ENCODE assay signal across 8 cellular contexts in genomic region chr2:237687666-237688065, GRCh38.
A peak's percentile ranks its signal among the peaks of the same experiment; 100 is the strongest.
DNase-seq lines count a peak whose midpoint lies in the region; ATAC-seq and TF ChIP-seq lines count a peak whose summit lies in the region.

No MANE protein-coding gene starts in this region.

- peaks cover 0 to 28% (median 0%) of the 10 kb centered on the region in 11 experiments; a peak in 7 of 22 replicates for H4K20me1 ChIP-seq in BLaER1 treated with 17β-estradiol and CSF1 and Interleukin-3, amounts not matched to agents 10 nM and 100 nM
- H4K20me1 ChIP-seq in PC-9 (ENCODE audit: insufficient read depth) = no peaks in the 10 kb centered on the region

- POLR2A ChIA-PET in PC-9 (lab: Charles Lee; ENCODE audit: unreplicated experiment) = interaction anchor here (0.6 to 1.0 kb wide), 4 partner anchors 13 to 213 kb away, joined by 3 to 7 read pairs (median 4); no protein-coding TSS in a partner anchor

- peak overlapping the region; percentile 86 for H3K27ac Mint-ChIP-seq in activated T-helper 1 cell treated with anti-CD3 and anti-CD28 coated beads, Interleukin-12 subunit alpha, Interleukin-12 subunit beta, Interleukin-2, Interleukin-4 antibody, amounts not matched to agents 30 ng/mL and 10 ng/mL and 1 ng/mL, durations not matched to agents 14 hours and 24 hours and 36 hours

- peak overlapping the region; percentile 61 for H3K4me3 Mint-ChIP-seq in activated T-helper 1 cell treated with anti-CD3 and anti-CD28 coated beads, Interleukin-12 subunit alpha, Interleukin-12 subunit beta, Interleukin-2, Interleukin-4 antibody, amounts not matched to agents 30 ng/mL and 10 ng/mL and 1 ng/mL, durations not matched to agents 14 hours and 24 hours and 36 hours

- H3K4me2 ChIP-seq in BLaER1 treated with 17β-estradiol and CSF1 and Interleukin-3, amounts not matched to agents 10 nM and 100 nM = peak overlapping the region; percentile 92 to 100 (median 99)
- H3K4me2 ChIP-seq in PC-9 = peak overlapping the region; percentile 70

- no TSS peak for BruUV-seq in PC-9 (replicated peaks; lab: Mats Ljungman, UMichigan)

- peaks cover 2% of the 10 kb centered on the region for H3K36me3 Mint-ChIP-seq in activated T-helper 1 cell treated with anti-CD3 and anti-CD28 coated beads, Interleukin-12 subunit alpha, Interleukin-12 subunit beta, Interleukin-2, Interleukin-4 antibody, amounts not matched to agents 30 ng/mL and 10 ng/mL and 1 ng/mL, durations not matched to agents 14 hours and 24 hours and 36 hours (ENCODE audit: low read depth)

- no peak for TF ChIP-seq CTCF in PC-9 (conservative IDR thresholded peaks at IDR 0.05)
- TF ChIP-seq CTCF in foreskin fibroblast (IDR thresholded peaks at IDR 0.05; ENCODE audit: low read depth, low read length) = no peak
- TF ChIP-seq CTCF in gastrocnemius medialis (IDR thresholded peaks at IDR 0.05 in 4 of 5, conservative IDR thresholded peaks at IDR 0.05 in 1 of 5) = no peak

- in situ Hi-C loops in gastrocnemius medialis (cut with MboI; ENCODE audit: low sequenced_read_pairs in 4 of 4) = loop anchor here in 1 of 4 donors (10.0 kb wide), 1 partner anchor 57 kb away; no protein-coding TSS in a partner anchor

- no peaks in the 10 kb centered on the region for H3K9me3 ChIP-seq in BLaER1 treated with 17β-estradiol and CSF1 and Interleukin-3, amounts not matched to agents 10 nM and 100 nM (replicated peaks in 1 of 11)
- H3K9me3 ChIP-seq in PC-9 (ENCODE audit: insufficient read depth, low read depth) = no peaks in the 10 kb centered on the region
- H3K9me3 ChIP-seq in gastrocnemius medialis = no peaks in the 10 kb centered on the region

- TF ChIP-seq POLR2A in gastrocnemius medialis (IDR thresholded peaks at IDR 0.05) = peak; percentile 22 to 51

- H3K36me3 ChIP-seq in BLaER1 treated with 17β-estradiol and CSF1 and Interleukin-3, amounts not matched to agents 10 nM and 100 nM = peaks cover 0 to 29% (median 7%) of the 10 kb centered on the region in 11 experiments; a peak in 11 of 22 replicates
- H3K36me3 ChIP-seq in PC-9 (ENCODE audit: low read depth) (no peaks in the 10 kb centered on the region), gastrocnemius medialis (no peaks in the 10 kb centered on the region)

- peaks cover 65 to 77% (median 74%) of the 10 kb centered on the region in 10 experiments for H3K4me1 ChIP-seq in BLaER1 treated with 17β-estradiol and CSF1 and Interleukin-3, amounts not matched to agents 10 nM and 100 nM
- H3K4me1 ChIP-seq in PC-9 (replicated peaks; ENCODE audit: insufficient read depth) (peaks cover 56% of the 10 kb centered on the region), gastrocnemius medialis (peaks cover 47 to 56% of the 10 kb centered on the region in 2 donors)

- H3K9me2 ChIP-seq in PC-9 (ENCODE audit: insufficient read depth) = no peaks in the 10 kb centered on the region

- H3K79me2 ChIP-seq in PC-9 (ENCODE audit: low read depth) = peaks cover 24% of the 10 kb centered on the region

- peak; percentile 92 to 99 for DNase-seq in PC-9
- peak; percentile 85 for DNase-seq in activated T-helper 1 cell treated with anti-CD3 and anti-CD28 coated beads, Interleukin-12 subunit alpha, Interleukin-12 subunit beta, Interleukin-2, Interleukin-4 antibody, amounts not matched to agents 30 ng/mL and 10 ng/mL and 1 ng/mL, durations not matched to agents 14 hours and 24 hours and 36 hours (ENCODE audit: low spot score)
- DNase-seq in foreskin fibroblast = peak; percentile 99 to 100
- peak; percentile 83 to 93 for DNase-seq in gastrocnemius medialis
- DNase-seq in medulla oblongata (ENCODE audit: extremely low spot score) = no peak

- H3K9ac ChIP-seq in BLaER1 treated with 17β-estradiol and CSF1 and Interleukin-3, amounts not matched to agents 10 nM and 100 nM = peak overlapping the region; percentile 74 to 88 (median 84)

- H3K27me3 ChIP-seq in BLaER1 treated with 17β-estradiol and CSF1 and Interleukin-3, amounts not matched to agents 10 nM and 100 nM = no peaks in the 10 kb centered on the region
- H3K27me3 ChIP-seq in PC-9 (ENCODE audit: insufficient read depth, low read depth) = no peaks in the 10 kb centered on the region
- no peaks in the 10 kb centered on the region for H3K27me3 ChIP-seq in gastrocnemius medialis

- CTCF ChIA-PET in PC-9 (lab: Charles Lee) = interaction anchor here (0.6 to 2.6 kb wide), 6 partner anchors 24 to 299 kb away, joined by 3 to 12 read pairs (median 6); no protein-coding TSS in a partner anchor

- intact Hi-C loops in PC-9 (cut with micrococcal nuclease; ENCODE audit: unreplicated experiment) (loop anchor here (1.0 to 5.0 kb wide), 2 partner anchors 73 to 200 kb away; partner anchors contain the start of gene MLPH), gastrocnemius medialis (cut with DNase I; ENCODE audit: low total_unique reads) (no loop called here)
- intact Hi-C loops in activated T-helper 1 cell treated with anti-CD3 and anti-CD28 coated beads, Interleukin-12 subunit alpha, Interleukin-12 subunit beta, Interleukin-2, Interleukin-4 antibody, amounts not matched to agents 30 ng/mL and 10 ng/mL and 1 ng/mL, durations not matched to agents 14 hours and 24 hours and 36 hours (cut with micrococcal nuclease) = loop anchor here (1.0 to 5.0 kb wide), 2 partner anchors 14 to 540 kb away; no protein-coding TSS in a partner anchor

- H3F3A ChIP-seq in PC-9 (ENCODE audit: insufficient read depth, low read depth) = peaks cover 59% of the 10 kb centered on the region

- H3K4me1 Mint-ChIP-seq in activated T-helper 1 cell treated with anti-CD3 and anti-CD28 coated beads, Interleukin-12 subunit alpha, Interleukin-12 subunit beta, Interleukin-2, Interleukin-4 antibody, amounts not matched to agents 30 ng/mL and 10 ng/mL and 1 ng/mL, durations not matched to agents 14 hours and 24 hours and 36 hours (ENCODE audit: low read depth) = peaks cover 43% of the 10 kb centered on the region

- H3K9me3 Mint-ChIP-seq in activated T-helper 1 cell treated with anti-CD3 and anti-CD28 coated beads, Interleukin-12 subunit alpha, Interleukin-12 subunit beta, Interleukin-2, Interleukin-4 antibody, amounts not matched to agents 30 ng/mL and 10 ng/mL and 1 ng/mL, durations not matched to agents 14 hours and 24 hours and 36 hours = no peaks in the 10 kb centered on the region

- peak overlapping the region; percentile 83 to 98 (median 93) for H3K27ac ChIP-seq in BLaER1 treated with 17β-estradiol and CSF1 and Interleukin-3, amounts not matched to agents 10 nM and 100 nM
- H3K27ac ChIP-seq in PC-9 = peak overlapping the region; percentile 67
- H3K27ac ChIP-seq in gastrocnemius medialis = peak overlapping the region; percentile 89 to 95 (median 94)

- ATAC-seq in HG02610 (IDR thresholded peaks at IDR 0.05; ENCODE audit: unreplicated experiment) = peak; percentile 50
- peak; percentile 50 to 68 for ATAC-seq in gastrocnemius medialis
- ATAC-seq in GM19455 (IDR thresholded peaks at IDR 0.05; ENCODE audit: unreplicated experiment) = no peak

- no peak overlapping the region for H2AFZ ChIP-seq in PC-9

- peak overlapping the region in 5 of 10 experiments; percentile 28 to 87 (median 75); a peak in 6 of 20 replicates for H3K4me3 ChIP-seq in BLaER1 treated with 17β-estradiol and CSF1 and Interleukin-3, amounts not matched to agents 10 nM and 100 nM
- H3K4me3 ChIP-seq in PC-9 (no peak overlapping the region), foreskin fibroblast (ENCODE audit: low read depth in 1 of 2, low read length in 2 of 2) (no peak overlapping the region), gastrocnemius medialis (no peak overlapping the region)

- H3K27me3 Mint-ChIP-seq in activated T-helper 1 cell treated with anti-CD3 and anti-CD28 coated beads, Interleukin-12 subunit alpha, Interleukin-12 subunit beta, Interleukin-2, Interleukin-4 antibody, amounts not matched to agents 30 ng/mL and 10 ng/mL and 1 ng/mL, durations not matched to agents 14 hours and 24 hours and 36 hours (ENCODE audit: insufficient read depth) = no peaks in the 10 kb centered on the region
